Comparison of ENCODE assay signal across 8 cellular contexts in the genomic region with DNA sequence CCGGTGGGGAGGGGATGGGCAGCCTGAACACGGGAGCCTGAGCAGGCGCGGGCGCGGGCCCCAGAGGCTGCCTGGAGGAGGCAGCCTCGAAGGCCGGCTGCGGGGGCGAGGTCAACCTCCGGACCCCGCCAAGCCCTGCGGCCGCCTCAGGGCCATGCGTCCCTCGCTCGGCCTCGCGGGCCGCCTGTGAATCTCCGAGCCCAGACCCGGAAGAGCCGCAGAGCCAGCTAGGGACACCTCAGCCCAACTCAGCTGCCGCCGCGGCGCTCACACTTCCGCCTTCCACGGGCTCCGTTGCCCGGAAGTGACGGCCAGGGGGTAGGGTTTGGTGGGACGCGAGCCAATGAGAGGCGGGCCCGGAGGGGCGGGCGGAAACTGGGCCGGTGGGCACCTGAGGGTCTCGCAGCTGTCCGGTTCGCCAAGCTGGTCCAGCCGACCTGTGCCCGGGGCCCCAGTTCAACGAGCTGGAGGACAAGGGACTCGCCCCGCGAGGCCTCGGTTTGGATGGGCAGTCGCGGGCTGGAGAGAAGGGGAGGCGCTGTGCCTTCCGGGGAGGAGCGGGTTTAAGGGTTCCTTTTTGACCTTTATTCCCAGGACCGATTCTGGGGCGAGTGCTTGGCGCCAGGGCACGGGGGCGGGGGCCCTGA. TPM values are rescaled to one million over a fixed set of nuclear protein-coding genes. Genes with fewer than 3 reads are reported as not detected.
DNase-seq lines count a peak whose midpoint lies in the region; ATAC-seq and TF ChIP-seq lines count a peak whose summit lies in the region.

A gene (minus strand): TSS at position 277 of the 647 bp plus-strand sequence. CDS start 386 bp downstream, outside the sequence.

- peaks cover 2% of the 10 kb centered on the region; the same call in 1 of the 2 replicates for H3K36me3 ChIP-seq in BJ (ENCODE audit: control insufficient read depth, insufficient read depth, low read length)

- ATAC-seq in HG03378 (IDR thresholded peaks at IDR 0.05; ENCODE audit: unreplicated experiment) (peak; percentile 59), left lobe of liver (peak; percentile 80)

- TF ChIP-seq CTCF in BJ (IDR thresholded peaks at IDR 0.05; ENCODE audit: insufficient read depth, low read depth, low read length) (peak; percentile 26), coronary artery (IDR thresholded peaks at IDR 0.05) (no peak)

- DNase-seq in BJ (ENCODE audit: low read depth) (no peak), NCI-H526 treated with DMSO at 0.1 percent for 48 hours (lab: John Stamatoyannopoulos, UW) (peak; percentile 75), coronary artery (ENCODE audit: low spot score) (peak; percentile 94), left lobe of liver (ENCODE audit: low spot score) (peak; percentile 95)
- DNase-seq in activated CD4-positive, alpha-beta T cell treated with anti-CD3 and anti-CD28 coated beads, Interleukin-2, amount 50 U/mL, for 1 hour = peak; percentile 87
- DNase-seq in stimulated activated CD4-positive, alpha-beta T cell treated with anti-CD3 and anti-CD28 coated beads, Interleukin-2, amount 100 ng/mL, for 24 hours = peak; percentile 93 to 94

- CTCF ChIA-PET in BJ (lab: Yijun Ruan, JAX) = interaction anchor here (0.9 to 2.6 kb wide), 7 partner anchors 8 to 190 kb away, joined by 3 to 15 read pairs (median 4); no protein-coding TSS in a partner anchor

- H3K27me3 ChIP-seq in BJ (ENCODE audit: control insufficient read depth, insufficient read depth, low read length) = no peaks in the 10 kb centered on the region

- peak within 1 kb of the TSS; percentile 90 to 93 for H3K27ac ChIP-seq in coronary artery

- H3K4me3 ChIP-seq in BJ (ENCODE audit: low read depth, low read length) = peak within 1 kb of the TSS; percentile 92
- peak within 1 kb of the TSS; percentile 90 for H3K4me3 ChIP-seq in coronary artery

- peak; percentile 97 for TF ChIP-seq POLR2A in GM19099 (IDR thresholded peaks at IDR 0.05; ENCODE audit: extremely low read depth, insufficient read length, low read depth)

- POLR2A ChIA-PET in BJ (lab: Charles Lee) = no interaction called here

RNA-seq across cellular contexts. Expression of the gene that starts here (rescaled TPM):
- polyA plus RNA-seq in BJ (2011; rRNA removed) = 34.6 and 55.4 TPM in 2 replicates
- polyA minus RNA-seq in BJ (2011; rRNA and poly(A)+ RNA removed) = 49.8 and 63.7 TPM in 2 replicates
- total RNA-seq in left lobe of liver = 101 TPM
